10 cellular contexts compared by ENCODE assay signal in the genomic region with DNA sequence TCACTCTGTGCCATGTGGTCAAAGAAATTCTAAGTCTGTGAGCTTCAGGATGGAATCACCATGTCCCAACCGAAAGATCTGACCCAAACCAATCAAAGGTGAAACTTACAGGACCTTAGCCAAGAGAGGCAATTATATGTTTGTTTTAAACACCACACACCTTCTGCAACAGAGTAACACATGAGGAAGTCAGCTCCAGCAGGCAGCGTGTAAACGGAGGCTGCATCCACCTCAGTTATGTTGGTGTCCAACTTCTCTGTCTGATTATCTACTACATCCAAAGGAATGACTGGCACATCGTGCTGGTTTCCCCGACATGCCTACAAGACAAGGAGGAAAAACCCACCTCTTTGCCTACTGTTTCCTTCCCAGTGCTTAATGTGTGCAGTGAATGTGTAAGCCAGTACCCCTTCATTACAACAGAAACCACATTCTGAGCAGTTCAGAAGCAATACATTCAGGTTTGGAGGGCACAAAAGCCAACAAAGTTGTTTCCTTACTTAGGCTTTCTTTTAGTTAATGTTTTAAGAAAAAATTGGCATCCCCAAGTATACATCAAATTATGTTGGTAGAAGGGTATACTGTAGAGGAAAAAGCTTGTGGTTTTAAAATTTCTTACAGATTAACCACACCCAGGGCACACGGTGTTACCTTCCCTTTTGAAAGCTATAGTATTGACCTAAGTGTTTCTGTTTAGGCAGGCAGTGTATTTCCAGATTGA. TPM values are rescaled to one million over a fixed set of nuclear protein-coding genes. Genes with fewer than 3 reads are reported as not detected.
A peak's percentile ranks its signal among the peaks of the same experiment; 100 is the strongest.
DNase-seq lines count a peak whose midpoint lies in the region; ATAC-seq, FAIRE-seq and TF ChIP-seq lines count a peak whose summit lies in the region.
"Had no signal": no experiment of that assay in that cellular context is flagged by ENCODE, and none has a peak within 500 bp of the region (broad histone marks: within the 10 kb centered on the region; RNA-seq: fewer than 3 reads in every experiment).

No MANE protein-coding gene starts in this region.

- H3K27ac ChIP-seq in small intestine (ENCODE audit: low read depth in 1 of 2, low read length in 1 of 2) (no peak overlapping the region), pancreas (no peak overlapping the region)

- peaks cover 31% of the 10 kb centered on the region for H3K4me1 Mint-ChIP-seq in activated CD4-positive, alpha-beta T cell treated with anti-CD3 and anti-CD28 coated beads, Interleukin-2, amount 10 ng/mL, durations not matched to agents 24 days and 14 days

- H3K36me3 Mint-ChIP-seq in activated CD4-positive, alpha-beta T cell treated with anti-CD3 and anti-CD28 coated beads, Interleukin-2, amount 10 ng/mL, durations not matched to agents 24 days and 14 days (ENCODE audit: low read depth), result peaks cover 66% of the 10 kb centered on the region

- WGBS in small intestine, 3 donors, result 76 to 83% (median 76%) methylated on average over 6 of the region's 6 CpGs
- WGBS in pancreas, 2 donors, result 91 to 92% methylated on average over 6 of the region's 6 CpGs

- DNase-seq in activated CD4-positive, alpha-beta T cell treated with anti-CD3 and anti-CD28 coated beads, Interleukin-2, amount 10 ng/mL, durations not matched to agents 24 days and 14 days, result peak; percentile 67
- no peak for DNase-seq in activated CD4-positive, alpha-beta T cell treated with anti-CD3 and anti-CD28 coated beads for 4 hours
- DNase-seq in small intestine, result peak; percentile 29
- no peak for DNase-seq in head of caudate nucleus
- no peak for DNase-seq in NCI-H2227 treated with DMSO at 0.1 percent for 48 hours (lab: John Stamatoyannopoulos, UW)
- no peak for DNase-seq in pancreas

- FAIRE-seq in small intestine (lab: Jason Lieb, UNC) (no peak), pancreas (lab: Jason Lieb, UNC) (no peak)
- FAIRE-seq: A204.1 had no signal

- no peaks in the 10 kb centered on the region for H3K4me1 ChIP-seq in small intestine (ENCODE audit: control insufficient read depth in 2 of 2, insufficient read depth in 1 of 2, low read depth in 1 of 2, low read length in 1 of 2)
- no peaks in the 10 kb centered on the region for H3K4me1 ChIP-seq in pancreas

- no peaks in the 10 kb centered on the region for H3K27me3 ChIP-seq in small intestine (ENCODE audit: control insufficient read depth in 2 of 2, insufficient read depth in 2 of 2, low read length in 2 of 2)
- H3K27me3 ChIP-seq in pancreas, result no peaks in the 10 kb centered on the region

- intact Hi-C loops in activated CD4-positive, alpha-beta T cell treated with anti-CD3 and anti-CD28 coated beads, Interleukin-2, amount 10 ng/mL, durations not matched to agents 24 days and 14 days (cut with micrococcal nuclease), result loop anchor here (1.0 kb wide), 1 partner anchor 11 kb away; no protein-coding TSS in a partner anchor
- intact Hi-C loops in head of caudate nucleus (cut with DNase I), result no loop called here
- intact Hi-C loops in pancreas (cut with DNase I), result loop anchor here in 1 of 3 donors (10.0 kb wide), 1 partner anchor 114 kb away; the partner anchor contains the start of gene CFI

- no peak for TF ChIP-seq CTCF in pancreas (IDR thresholded peaks at IDR 0.05)

- H3K9me3 ChIP-seq in small intestine (ENCODE audit: control insufficient read depth, low read depth) (no peaks in the 10 kb centered on the region), pancreas (no peaks in the 10 kb centered on the region)

- H3K4me3 ChIP-seq in small intestine (ENCODE audit: low read depth in 1 of 2, low read length in 2 of 2) (no peak overlapping the region), pancreas (no peak overlapping the region)

- peak overlapping the region; percentile 28 for H3K4me3 Mint-ChIP-seq in activated CD4-positive, alpha-beta T cell treated with anti-CD3 and anti-CD28 coated beads, Interleukin-2, amount 10 ng/mL, durations not matched to agents 24 days and 14 days
- H3K4me3 Mint-ChIP-seq: dendritic cell treated with granulocyte-macrophage colony-stimulating factor and Interleukin-4, amounts not matched to agents 40 ng/mL and 50 ng/mL, for 4 days had no signal

- peaks cover 3 to 20% of the 10 kb centered on the region in 2 donors for H3K36me3 ChIP-seq in small intestine (ENCODE audit: control insufficient read depth in 2 of 2, insufficient read depth in 2 of 2, low read length in 2 of 2)
- H3K36me3 ChIP-seq in pancreas, result peaks cover 0 to 36% (median 4%) of the 10 kb centered on the region in 3 donors

- peaks cover 6% of the 10 kb centered on the region for H3K9me3 Mint-ChIP-seq in activated CD4-positive, alpha-beta T cell treated with anti-CD3 and anti-CD28 coated beads, Interleukin-2, amount 10 ng/mL, durations not matched to agents 24 days and 14 days
- H3K9me3 Mint-ChIP-seq: dendritic cell treated with granulocyte-macrophage colony-stimulating factor and Interleukin-4, amounts not matched to agents 40 ng/mL and 50 ng/mL, for 4 days had no signal

- no peaks in the 10 kb centered on the region for H3K27me3 Mint-ChIP-seq in activated CD4-positive, alpha-beta T cell treated with anti-CD3 and anti-CD28 coated beads, Interleukin-2, amount 10 ng/mL, durations not matched to agents 24 days and 14 days
- H3K27me3 Mint-ChIP-seq: dendritic cell treated with granulocyte-macrophage colony-stimulating factor and Interleukin-4, amounts not matched to agents 40 ng/mL and 50 ng/mL, for 4 days had no signal

- ATAC-seq in HG02571 (IDR thresholded peaks at IDR 0.05; ENCODE audit: unreplicated experiment) (peak; percentile 77), HG03571 (IDR thresholded peaks at IDR 0.05; ENCODE audit: unreplicated experiment) (peak; percentile 94), pancreas (no peak)

- peak overlapping the region; percentile 72 for H3K27ac Mint-ChIP-seq in activated CD4-positive, alpha-beta T cell treated with anti-CD3 and anti-CD28 coated beads, Interleukin-2, amount 10 ng/mL, durations not matched to agents 24 days and 14 days
- H3K27ac Mint-ChIP-seq: dendritic cell treated with granulocyte-macrophage colony-stimulating factor and Interleukin-4, amounts not matched to agents 40 ng/mL and 50 ng/mL, for 4 days had no signal

RNA-seq across cellular contexts. Expression of gene CASP6, which starts 12.4 kb away (rescaled TPM):
- total RNA-seq in activated CD4-positive, alpha-beta T cell treated with anti-CD3 and anti-CD28 coated beads, Interleukin-2, amount 10 ng/mL, durations not matched to agents 24 days and 14 days, result 19.3 and 23.6 TPM in 2 replicates
- polyA plus RNA-seq in small intestine (100 to 1,000 TPM in 1 of 3 donors, 10 to 100 TPM in 2; 65.1 to 123 (median 74.8) TPM), pancreas (10 to 100 TPM in 1 of 2 donors, 1 to 10 TPM in 1; 9.8 to 14.8 TPM)
- total RNA-seq in pancreas, result 10 to 100 TPM in 3 of 6 donors, 1 to 10 TPM in 3; 6.4 to 18.6 (median 10.1) TPM

RNA-seq across cellular contexts. Expression of gene PLA2G12A, which starts 39.0 kb away (rescaled TPM):
- 9.0 and 11.4 TPM in 2 replicates for total RNA-seq in activated CD4-positive, alpha-beta T cell treated with anti-CD3 and anti-CD28 coated beads, Interleukin-2, amount 10 ng/mL, durations not matched to agents 24 days and 14 days
- polyA plus RNA-seq in small intestine (10 to 100 TPM; 11.4 to 91.9 (median 14.8) TPM), pancreas (10 to 100 TPM in 1 of 2 donors, 1 to 10 TPM in 1; 8.4 to 12.0 TPM)
- total RNA-seq in pancreas, result 10 to 100 TPM; 31.0 to 45.4 (median 34.6) TPM

Comparison
In these comparisons a context has a peak if more than half of its experiments do, and no peak if none do; other contexts are left out.
1. DNase-seq: peak in activated CD4-positive, alpha-beta T cell treated with anti-CD3 and anti-CD28 coated beads, Interleukin-2, amount 10 ng/mL, durations not matched to agents 24 days and 14 days (single experiment) and small intestine (single experiment); none in activated CD4-positive, alpha-beta T cell treated with anti-CD3 and anti-CD28 coated beads for 4 hours (0 of 2), head of caudate nucleus (0 of 42), NCI-H2227 treated with DMSO at 0.1 percent for 48 hours (single experiment) and pancreas (0 of 6).
2. ATAC-seq: peak in HG02571 (single experiment) and HG03571 (single experiment); none in pancreas (0 of 4).